ENCODE assay signal across 1 cellular context in the genomic region with DNA sequence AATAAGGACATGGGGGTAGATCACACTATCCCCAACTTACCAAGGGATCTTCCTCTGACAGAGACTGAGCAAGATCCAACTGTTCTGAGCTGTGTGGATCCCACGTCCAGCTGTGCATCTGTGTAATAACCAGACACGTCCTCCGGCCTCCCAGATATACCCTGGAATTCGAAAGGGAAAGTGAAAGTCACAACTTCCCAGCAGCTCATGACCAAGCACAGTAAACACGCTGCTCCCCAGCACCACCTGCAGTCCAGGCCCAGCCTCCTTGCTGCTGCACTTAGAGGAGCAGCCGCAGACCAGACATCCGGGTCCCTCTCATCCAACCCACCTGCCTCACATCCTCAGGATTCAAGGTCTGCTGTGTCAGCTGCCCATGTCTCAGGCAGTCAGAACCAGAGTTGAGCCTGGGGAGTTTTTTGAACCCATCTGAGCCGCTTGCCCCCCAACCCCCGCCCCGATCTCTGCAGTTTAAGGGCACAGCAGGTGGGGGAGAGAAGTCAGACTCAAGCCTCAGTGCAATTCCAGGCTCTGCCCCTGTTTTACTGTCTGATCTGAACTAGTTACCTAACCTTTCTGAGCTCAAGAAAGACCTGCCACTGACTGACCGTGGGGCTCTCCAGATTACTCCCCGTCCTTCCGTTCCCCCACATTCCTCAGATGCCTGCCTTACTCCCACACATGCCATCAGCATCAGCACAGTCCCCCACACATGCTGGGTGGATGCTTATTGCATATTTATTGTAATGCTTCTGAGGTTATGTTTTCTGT.
A peak's percentile ranks its signal among the peaks of the same experiment; 100 is the strongest.
TF ChIP-seq lines count a peak whose summit lies in the region.

A gene with protein sequence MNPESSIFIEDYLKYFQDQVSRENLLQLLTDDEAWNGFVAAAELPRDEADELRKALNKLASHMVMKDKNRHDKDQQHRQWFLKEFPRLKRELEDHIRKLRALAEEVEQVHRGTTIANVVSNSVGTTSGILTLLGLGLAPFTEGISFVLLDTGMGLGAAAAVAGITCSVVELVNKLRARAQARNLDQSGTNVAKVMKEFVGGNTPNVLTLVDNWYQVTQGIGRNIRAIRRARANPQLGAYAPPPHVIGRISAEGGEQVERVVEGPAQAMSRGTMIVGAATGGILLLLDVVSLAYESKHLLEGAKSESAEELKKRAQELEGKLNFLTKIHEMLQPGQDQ (minus strand): TSS at position 127 of the 771 bp plus-strand sequence. CDS start 6,365 bp downstream, outside the sequence.

TF ChIP-seq in K562, 482 proteins besides CTCF, POLR2A, EP300 and RAD21 (continued from another document):
- TF ChIP-seq, protein P1, sequence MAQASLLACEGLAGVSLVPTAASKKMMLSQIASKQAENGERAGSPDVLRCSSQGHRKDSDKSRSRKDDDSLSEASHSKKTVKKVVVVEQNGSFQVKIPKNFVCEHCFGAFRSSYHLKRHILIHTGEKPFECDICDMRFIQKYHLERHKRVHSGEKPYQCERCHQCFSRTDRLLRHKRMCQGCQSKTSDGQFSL (CRISPR knock-in tag; IDR thresholded peaks at IDR 0.05) = no peak
- TF ChIP-seq, protein P1 (tag; IDR thresholded peaks at IDR 0.05) = no peak
- TF ChIP-seq, protein P2, sequence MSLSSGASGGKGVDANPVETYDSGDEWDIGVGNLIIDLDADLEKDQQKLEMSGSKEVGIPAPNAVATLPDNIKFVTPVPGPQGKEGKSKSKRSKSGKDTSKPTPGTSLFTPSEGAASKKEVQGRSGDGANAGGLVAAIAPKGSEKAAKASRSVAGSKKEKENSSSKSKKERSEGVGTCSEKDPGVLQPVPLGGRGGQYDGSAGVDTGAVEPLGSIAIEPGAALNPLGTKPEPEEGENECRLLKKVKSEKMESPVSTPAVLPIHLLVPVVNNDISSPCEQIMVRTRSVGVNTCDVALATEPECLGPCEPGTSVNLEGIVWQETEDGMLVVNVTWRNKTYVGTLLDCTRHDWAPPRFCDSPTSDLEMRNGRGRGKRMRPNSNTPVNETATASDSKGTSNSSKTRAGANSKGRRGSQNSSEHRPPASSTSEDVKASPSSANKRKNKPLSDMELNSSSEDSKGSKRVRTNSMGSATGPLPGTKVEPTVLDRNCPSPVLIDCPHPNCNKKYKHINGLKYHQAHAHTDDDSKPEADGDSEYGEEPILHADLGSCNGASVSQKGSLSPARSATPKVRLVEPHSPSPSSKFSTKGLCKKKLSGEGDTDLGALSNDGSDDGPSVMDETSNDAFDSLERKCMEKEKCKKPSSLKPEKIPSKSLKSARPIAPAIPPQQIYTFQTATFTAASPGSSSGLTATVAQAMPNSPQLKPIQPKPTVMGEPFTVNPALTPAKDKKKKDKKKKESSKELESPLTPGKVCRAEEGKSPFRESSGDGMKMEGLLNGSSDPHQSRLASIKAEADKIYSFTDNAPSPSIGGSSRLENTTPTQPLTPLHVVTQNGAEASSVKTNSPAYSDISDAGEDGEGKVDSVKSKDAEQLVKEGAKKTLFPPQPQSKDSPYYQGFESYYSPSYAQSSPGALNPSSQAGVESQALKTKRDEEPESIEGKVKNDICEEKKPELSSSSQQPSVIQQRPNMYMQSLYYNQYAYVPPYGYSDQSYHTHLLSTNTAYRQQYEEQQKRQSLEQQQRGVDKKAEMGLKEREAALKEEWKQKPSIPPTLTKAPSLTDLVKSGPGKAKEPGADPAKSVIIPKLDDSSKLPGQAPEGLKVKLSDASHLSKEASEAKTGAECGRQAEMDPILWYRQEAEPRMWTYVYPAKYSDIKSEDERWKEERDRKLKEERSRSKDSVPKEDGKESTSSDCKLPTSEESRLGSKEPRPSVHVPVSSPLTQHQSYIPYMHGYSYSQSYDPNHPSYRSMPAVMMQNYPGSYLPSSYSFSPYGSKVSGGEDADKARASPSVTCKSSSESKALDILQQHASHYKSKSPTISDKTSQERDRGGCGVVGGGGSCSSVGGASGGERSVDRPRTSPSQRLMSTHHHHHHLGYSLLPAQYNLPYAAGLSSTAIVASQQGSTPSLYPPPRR (CRISPR knock-in tag; IDR thresholded peaks at IDR 0.05; ENCODE audit: borderline replicate concordance) = no peak
- TF ChIP-seq CREM (IDR thresholded peaks at IDR 0.05; ENCODE audit: low read depth) = peak; percentile 59; the same call in 1 of the 2 replicates
- no peak for TF ChIP-seq HSF4 (CRISPR knock-in tag; IDR thresholded peaks at IDR 0.05; ENCODE audit: borderline replicate concordance)
- TF ChIP-seq RCOR1 (IDR thresholded peaks at IDR 0.05; ENCODE audit: borderline replicate concordance in 1 of 2, low read depth in 2 of 2, low read length in 2 of 2) = peak in 1 of 2 experiments; percentile 45; a peak in 1 of 4 replicates
- peak; percentile 40 for TF ChIP-seq MAFK (IDR thresholded peaks at IDR 0.05; ENCODE audit: low read length)
- TF ChIP-seq TAF1 (IDR thresholded peaks at IDR 0.05; ENCODE audit: control insufficient read depth, extremely low read depth, insufficient read depth, low read length, severe bottlenecking) = no peak
- no peak for TF ChIP-seq GATAD2B (IDR thresholded peaks at IDR 0.05; ENCODE audit: borderline replicate concordance)
- TF ChIP-seq RBFOX2 (IDR thresholded peaks at IDR 0.05; ENCODE audit: low read depth, low read length) = 0 out of 2 replicates have a peak, but pooled peaks have one; percentile 19
- TF ChIP-seq ILF3 (IDR thresholded peaks at IDR 0.05; ENCODE audit: borderline replicate concordance) = no peak
- TF ChIP-seq WHSC1 (IDR thresholded peaks at IDR 0.05; ENCODE audit: low read length) = no peak
- TF ChIP-seq MYBL2 (IDR thresholded peaks at IDR 0.05; ENCODE audit: low read depth) = no peak
- no peak for TF ChIP-seq MYBL2 (CRISPR knock-in tag; IDR thresholded peaks at IDR 0.05; ENCODE audit: borderline replicate concordance)
- peak; percentile 81 for TF ChIP-seq FOXJ2 (tag; IDR thresholded peaks at IDR 0.05)
- no peak for TF ChIP-seq ZKSCAN3 (CRISPR knock-in tag; IDR thresholded peaks at IDR 0.05)
- 0 out of 2 replicates have a peak, but pooled peaks have one; percentile 35 for TF ChIP-seq ATF7 (IDR thresholded peaks at IDR 0.05)
- peak; percentile 77 for TF ChIP-seq ZNF316 (IDR thresholded peaks at IDR 0.05)
TF ChIP-seq in K562: peak in this region for 56.
